In the genomic region with DNA sequence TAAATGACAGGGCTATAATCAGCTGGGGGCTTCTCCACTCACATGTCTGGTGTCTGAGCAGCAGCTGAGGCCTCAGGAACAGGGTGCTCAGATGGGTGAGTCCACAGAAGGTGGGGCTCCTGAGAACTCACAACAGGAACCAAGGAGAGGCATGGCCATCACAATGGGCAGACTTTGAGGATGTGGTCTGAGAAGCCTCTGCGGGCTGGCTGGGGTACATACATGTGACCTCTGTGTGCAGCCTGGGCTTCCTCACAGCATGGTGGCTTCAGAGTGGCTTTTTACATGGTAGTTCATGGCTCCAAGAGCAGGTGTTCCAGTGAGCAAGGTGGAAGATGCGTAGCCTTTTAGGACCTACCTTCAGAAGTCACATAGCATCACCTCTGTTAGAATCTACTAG, we compare ENCODE assay signal across 2 cellular contexts.
TF ChIP-seq lines count a peak whose summit lies in the region.

No MANE protein-coding gene starts in this region.

TF ChIP-seq in IMR-90, 13 proteins besides CTCF, POLR2A, EP300 and RAD21:
- TF ChIP-seq NFE2L2 (IDR thresholded peaks at IDR 0.05; ENCODE audit: low read depth, low read length) (no peak), BHLHE40 (IDR thresholded peaks at IDR 0.05; ENCODE audit: low read depth, low read length) (no peak)
- TF ChIP-seq, protein P1, sequence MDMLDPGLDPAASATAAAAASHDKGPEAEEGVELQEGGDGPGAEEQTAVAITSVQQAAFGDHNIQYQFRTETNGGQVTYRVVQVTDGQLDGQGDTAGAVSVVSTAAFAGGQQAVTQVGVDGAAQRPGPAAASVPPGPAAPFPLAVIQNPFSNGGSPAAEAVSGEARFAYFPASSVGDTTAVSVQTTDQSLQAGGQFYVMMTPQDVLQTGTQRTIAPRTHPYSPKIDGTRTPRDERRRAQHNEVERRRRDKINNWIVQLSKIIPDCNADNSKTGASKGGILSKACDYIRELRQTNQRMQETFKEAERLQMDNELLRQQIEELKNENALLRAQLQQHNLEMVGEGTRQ (IDR thresholded peaks at IDR 0.05; ENCODE audit: low read depth, low read length): no peak

TF ChIP-seq in WTC11, 78 proteins besides CTCF, POLR2A, EP300 and RAD21:
- no peak for TF ChIP-seq SMAD3 (CRISPR knock-in tag; IDR thresholded peaks at IDR 0.05; ENCODE audit: borderline replicate concordance)
- TF ChIP-seq, protein P2, sequence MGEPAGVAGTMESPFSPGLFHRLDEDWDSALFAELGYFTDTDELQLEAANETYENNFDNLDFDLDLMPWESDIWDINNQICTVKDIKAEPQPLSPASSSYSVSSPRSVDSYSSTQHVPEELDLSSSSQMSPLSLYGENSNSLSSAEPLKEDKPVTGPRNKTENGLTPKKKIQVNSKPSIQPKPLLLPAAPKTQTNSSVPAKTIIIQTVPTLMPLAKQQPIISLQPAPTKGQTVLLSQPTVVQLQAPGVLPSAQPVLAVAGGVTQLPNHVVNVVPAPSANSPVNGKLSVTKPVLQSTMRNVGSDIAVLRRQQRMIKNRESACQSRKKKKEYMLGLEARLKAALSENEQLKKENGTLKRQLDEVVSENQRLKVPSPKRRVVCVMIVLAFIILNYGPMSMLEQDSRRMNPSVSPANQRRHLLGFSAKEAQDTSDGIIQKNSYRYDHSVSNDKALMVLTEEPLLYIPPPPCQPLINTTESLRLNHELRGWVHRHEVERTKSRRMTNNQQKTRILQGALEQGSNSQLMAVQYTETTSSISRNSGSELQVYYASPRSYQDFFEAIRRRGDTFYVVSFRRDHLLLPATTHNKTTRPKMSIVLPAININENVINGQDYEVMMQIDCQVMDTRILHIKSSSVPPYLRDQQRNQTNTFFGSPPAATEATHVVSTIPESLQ (CRISPR knock-in tag; IDR thresholded peaks at IDR 0.05): no peak
- no peak for TF ChIP-seq JAZF1 (CRISPR knock-in tag; IDR thresholded peaks at IDR 0.05)
- TF ChIP-seq CBFB (CRISPR knock-in tag; IDR thresholded peaks at IDR 0.05; ENCODE audit: low read depth): no peak
- no peak for TF ChIP-seq ZNF138 (CRISPR knock-in tag; conservative IDR thresholded peaks at IDR 0.05)
- no peak for TF ChIP-seq RELA (CRISPR knock-in tag; IDR thresholded peaks at IDR 0.05; ENCODE audit: borderline replicate concordance)
- no peak for TF ChIP-seq ZNF396 (CRISPR knock-in tag; IDR thresholded peaks at IDR 0.05; ENCODE audit: borderline replicate concordance)
- TF ChIP-seq TEAD4 (CRISPR knock-in tag; IDR thresholded peaks at IDR 0.05): no peak
- no peak for TF ChIP-seq EMX1 (CRISPR knock-in tag; IDR thresholded peaks at IDR 0.05)
- TF ChIP-seq ZNF671 (CRISPR knock-in tag; IDR thresholded peaks at IDR 0.05): no peak
- TF ChIP-seq NR3C1 (CRISPR knock-in tag; conservative IDR thresholded peaks at IDR 0.05; ENCODE audit: low read depth): no peak
- no peak for TF ChIP-seq HMGA2 (CRISPR knock-in tag; IDR thresholded peaks at IDR 0.05)
- TF ChIP-seq, protein P3, sequence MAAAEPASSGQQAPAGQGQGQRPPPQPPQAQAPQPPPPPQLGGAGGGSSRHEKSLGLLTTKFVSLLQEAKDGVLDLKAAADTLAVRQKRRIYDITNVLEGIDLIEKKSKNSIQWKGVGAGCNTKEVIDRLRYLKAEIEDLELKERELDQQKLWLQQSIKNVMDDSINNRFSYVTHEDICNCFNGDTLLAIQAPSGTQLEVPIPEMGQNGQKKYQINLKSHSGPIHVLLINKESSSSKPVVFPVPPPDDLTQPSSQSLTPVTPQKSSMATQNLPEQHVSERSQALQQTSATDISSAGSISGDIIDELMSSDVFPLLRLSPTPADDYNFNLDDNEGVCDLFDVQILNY (CRISPR knock-in tag; IDR thresholded peaks at IDR 0.05): no peak
TF ChIP-seq in WTC11: peak in this region for 0.
